Comparison of ENCODE assay signal across 1 cellular context in the genomic region with DNA sequence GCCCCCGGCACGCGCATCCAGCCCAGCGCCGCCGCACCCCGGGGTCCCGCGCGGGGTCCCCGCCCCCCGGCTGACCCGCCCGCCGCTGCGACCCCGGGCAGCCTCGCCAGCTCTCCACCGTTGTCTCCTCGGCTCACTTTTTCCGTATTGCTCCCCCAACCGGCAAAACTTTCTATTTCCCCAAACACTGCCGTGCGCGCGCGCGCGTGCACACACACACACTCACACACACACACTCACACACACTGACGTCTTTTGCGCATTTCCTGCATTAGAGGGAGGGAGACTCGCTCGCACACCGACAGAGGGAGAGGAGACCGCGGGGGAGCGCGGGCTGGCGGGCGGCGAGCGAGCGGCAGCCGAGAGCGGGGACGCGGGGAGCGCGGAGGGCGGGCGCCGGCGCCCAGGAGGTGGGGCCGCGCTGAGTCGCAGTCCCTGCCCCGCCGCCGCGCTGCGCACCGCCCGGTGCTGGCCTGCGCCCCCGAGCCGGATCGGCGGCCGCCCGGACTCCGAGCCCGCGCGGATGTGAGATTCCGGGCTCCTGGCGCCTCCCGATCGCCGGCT.
A peak's percentile ranks its signal among the peaks of the same experiment; 100 is the strongest.
TF ChIP-seq lines count a peak whose summit lies in the region.

No MANE protein-coding gene starts in this region.

TF ChIP-seq in HepG2, 621 proteins besides CTCF, POLR2A, EP300 and RAD21 (continued from another document and continues in another):
- TF ChIP-seq, protein P1, sequence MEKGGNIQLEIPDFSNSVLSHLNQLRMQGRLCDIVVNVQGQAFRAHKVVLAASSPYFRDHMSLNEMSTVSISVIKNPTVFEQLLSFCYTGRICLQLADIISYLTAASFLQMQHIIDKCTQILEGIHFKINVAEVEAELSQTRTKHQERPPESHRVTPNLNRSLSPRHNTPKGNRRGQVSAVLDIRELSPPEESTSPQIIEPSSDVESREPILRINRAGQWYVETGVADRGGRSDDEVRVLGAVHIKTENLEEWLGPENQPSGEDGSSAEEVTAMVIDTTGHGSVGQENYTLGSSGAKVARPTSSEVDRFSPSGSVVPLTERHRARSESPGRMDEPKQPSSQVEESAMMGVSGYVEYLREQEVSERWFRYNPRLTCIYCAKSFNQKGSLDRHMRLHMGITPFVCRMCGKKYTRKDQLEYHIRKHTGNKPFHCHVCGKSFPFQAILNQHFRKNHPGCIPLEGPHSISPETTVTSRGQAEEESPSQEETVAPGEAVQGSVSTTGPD (CRISPR knock-in tag; IDR thresholded peaks at IDR 0.05) = no peak
- TF ChIP-seq, protein P2, sequence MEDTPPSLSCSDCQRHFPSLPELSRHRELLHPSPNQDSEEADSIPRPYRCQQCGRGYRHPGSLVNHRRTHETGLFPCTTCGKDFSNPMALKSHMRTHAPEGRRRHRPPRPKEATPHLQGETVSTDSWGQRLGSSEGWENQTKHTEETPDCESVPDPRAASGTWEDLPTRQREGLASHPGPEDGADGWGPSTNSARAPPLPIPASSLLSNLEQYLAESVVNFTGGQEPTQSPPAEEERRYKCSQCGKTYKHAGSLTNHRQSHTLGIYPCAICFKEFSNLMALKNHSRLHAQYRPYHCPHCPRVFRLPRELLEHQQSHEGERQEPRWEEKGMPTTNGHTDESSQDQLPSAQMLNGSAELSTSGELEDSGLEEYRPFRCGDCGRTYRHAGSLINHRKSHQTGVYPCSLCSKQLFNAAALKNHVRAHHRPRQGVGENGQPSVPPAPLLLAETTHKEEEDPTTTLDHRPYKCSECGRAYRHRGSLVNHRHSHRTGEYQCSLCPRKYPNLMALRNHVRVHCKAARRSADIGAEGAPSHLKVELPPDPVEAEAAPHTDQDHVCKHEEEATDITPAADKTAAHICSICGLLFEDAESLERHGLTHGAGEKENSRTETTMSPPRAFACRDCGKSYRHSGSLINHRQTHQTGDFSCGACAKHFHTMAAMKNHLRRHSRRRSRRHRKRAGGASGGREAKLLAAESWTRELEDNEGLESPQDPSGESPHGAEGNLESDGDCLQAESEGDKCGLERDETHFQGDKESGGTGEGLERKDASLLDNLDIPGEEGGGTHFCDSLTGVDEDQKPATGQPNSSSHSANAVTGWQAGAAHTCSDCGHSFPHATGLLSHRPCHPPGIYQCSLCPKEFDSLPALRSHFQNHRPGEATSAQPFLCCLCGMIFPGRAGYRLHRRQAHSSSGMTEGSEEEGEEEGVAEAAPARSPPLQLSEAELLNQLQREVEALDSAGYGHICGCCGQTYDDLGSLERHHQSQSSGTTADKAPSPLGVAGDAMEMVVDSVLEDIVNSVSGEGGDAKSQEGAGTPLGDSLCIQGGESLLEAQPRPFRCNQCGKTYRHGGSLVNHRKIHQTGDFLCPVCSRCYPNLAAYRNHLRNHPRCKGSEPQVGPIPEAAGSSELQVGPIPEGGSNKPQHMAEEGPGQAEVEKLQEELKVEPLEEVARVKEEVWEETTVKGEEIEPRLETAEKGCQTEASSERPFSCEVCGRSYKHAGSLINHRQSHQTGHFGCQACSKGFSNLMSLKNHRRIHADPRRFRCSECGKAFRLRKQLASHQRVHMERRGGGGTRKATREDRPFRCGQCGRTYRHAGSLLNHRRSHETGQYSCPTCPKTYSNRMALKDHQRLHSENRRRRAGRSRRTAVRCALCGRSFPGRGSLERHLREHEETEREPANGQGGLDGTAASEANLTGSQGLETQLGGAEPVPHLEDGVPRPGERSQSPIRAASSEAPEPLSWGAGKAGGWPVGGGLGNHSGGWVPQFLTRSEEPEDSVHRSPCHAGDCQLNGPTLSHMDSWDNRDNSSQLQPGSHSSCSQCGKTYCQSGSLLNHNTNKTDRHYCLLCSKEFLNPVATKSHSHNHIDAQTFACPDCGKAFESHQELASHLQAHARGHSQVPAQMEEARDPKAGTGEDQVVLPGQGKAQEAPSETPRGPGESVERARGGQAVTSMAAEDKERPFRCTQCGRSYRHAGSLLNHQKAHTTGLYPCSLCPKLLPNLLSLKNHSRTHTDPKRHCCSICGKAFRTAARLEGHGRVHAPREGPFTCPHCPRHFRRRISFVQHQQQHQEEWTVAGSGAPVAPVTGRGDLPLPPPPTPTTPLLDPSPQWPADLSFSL (CRISPR knock-in tag; IDR thresholded peaks at IDR 0.05) = peak; percentile 97
- TF ChIP-seq, protein P3, sequence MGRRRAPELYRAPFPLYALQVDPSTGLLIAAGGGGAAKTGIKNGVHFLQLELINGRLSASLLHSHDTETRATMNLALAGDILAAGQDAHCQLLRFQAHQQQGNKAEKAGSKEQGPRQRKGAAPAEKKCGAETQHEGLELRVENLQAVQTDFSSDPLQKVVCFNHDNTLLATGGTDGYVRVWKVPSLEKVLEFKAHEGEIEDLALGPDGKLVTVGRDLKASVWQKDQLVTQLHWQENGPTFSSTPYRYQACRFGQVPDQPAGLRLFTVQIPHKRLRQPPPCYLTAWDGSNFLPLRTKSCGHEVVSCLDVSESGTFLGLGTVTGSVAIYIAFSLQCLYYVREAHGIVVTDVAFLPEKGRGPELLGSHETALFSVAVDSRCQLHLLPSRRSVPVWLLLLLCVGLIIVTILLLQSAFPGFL (CRISPR knock-in tag; IDR thresholded peaks at IDR 0.05) = no peak
- TF ChIP-seq SAP130 (CRISPR knock-in tag; IDR thresholded peaks at IDR 0.05; ENCODE audit: low read depth) (peak; percentile 92), ZNF790 (CRISPR knock-in tag; IDR thresholded peaks at IDR 0.05; ENCODE audit: borderline replicate concordance) (no peak), STAT5B (CRISPR knock-in tag; IDR thresholded peaks at IDR 0.05) (no peak), ZNF274 (CRISPR knock-in tag; IDR thresholded peaks at IDR 0.05) (no peak), AKAP8 (CRISPR knock-in tag; IDR thresholded peaks at IDR 0.05) (no peak), ZNF781 (CRISPR knock-in tag; IDR thresholded peaks at IDR 0.05; ENCODE audit: borderline replicate concordance, not compliant biosample characterization) (no peak), MEIS1 (CRISPR knock-in tag; IDR thresholded peaks at IDR 0.05; ENCODE audit: borderline replicate concordance) (0 out of 2 replicates have a peak, but pooled peaks have one; percentile 52), ZFP82 (CRISPR knock-in tag; IDR thresholded peaks at IDR 0.05; ENCODE audit: borderline replicate concordance) (no peak), ZNF547 (CRISPR knock-in tag; IDR thresholded peaks at IDR 0.05) (no peak), NPAS2 (CRISPR knock-in tag; IDR thresholded peaks at IDR 0.05; ENCODE audit: borderline replicate concordance) (no peak), MXI1 (IDR thresholded peaks at IDR 0.05; ENCODE audit: borderline replicate concordance, low read depth, low read length) (peak; percentile 80; the same call in 1 of the 3 replicates), FOXP1 (IDR thresholded peaks at IDR 0.05) (peak; percentile 64; the same call in 1 of the 2 replicates), FOXP1 (CRISPR knock-in tag; IDR thresholded peaks at IDR 0.05) (0 out of 2 replicates have a peak, but pooled peaks have one; percentile 39), ZNF549 (CRISPR knock-in tag; IDR thresholded peaks at IDR 0.05) (no peak), FOSL2 (CRISPR knock-in tag; IDR thresholded peaks at IDR 0.05) (peak; percentile 81)
- TF ChIP-seq, protein P4, sequence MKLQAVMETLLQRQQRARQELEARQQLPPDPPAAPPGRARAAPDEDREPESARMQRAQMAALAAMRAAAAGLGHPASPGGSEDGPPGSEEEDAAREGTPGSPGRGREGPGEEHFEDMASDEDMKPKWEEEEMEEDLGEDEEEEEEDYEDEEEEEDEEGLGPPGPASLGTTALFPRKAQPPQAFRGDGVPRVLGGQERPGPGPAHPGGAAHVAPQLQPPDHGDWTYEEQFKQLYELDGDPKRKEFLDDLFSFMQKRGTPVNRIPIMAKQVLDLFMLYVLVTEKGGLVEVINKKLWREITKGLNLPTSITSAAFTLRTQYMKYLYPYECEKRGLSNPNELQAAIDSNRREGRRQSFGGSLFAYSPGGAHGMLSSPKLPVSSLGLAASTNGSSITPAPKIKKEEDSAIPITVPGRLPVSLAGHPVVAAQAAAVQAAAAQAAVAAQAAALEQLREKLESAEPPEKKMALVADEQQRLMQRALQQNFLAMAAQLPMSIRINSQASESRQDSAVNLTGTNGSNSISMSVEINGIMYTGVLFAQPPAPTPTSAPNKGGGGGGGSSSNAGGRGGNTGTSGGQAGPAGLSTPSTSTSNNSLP (IDR thresholded peaks at IDR 0.05; ENCODE audit: low read depth, low read length) = peak; percentile 61; the same call in 1 of the 2 replicates
- TF ChIP-seq, protein P5, sequence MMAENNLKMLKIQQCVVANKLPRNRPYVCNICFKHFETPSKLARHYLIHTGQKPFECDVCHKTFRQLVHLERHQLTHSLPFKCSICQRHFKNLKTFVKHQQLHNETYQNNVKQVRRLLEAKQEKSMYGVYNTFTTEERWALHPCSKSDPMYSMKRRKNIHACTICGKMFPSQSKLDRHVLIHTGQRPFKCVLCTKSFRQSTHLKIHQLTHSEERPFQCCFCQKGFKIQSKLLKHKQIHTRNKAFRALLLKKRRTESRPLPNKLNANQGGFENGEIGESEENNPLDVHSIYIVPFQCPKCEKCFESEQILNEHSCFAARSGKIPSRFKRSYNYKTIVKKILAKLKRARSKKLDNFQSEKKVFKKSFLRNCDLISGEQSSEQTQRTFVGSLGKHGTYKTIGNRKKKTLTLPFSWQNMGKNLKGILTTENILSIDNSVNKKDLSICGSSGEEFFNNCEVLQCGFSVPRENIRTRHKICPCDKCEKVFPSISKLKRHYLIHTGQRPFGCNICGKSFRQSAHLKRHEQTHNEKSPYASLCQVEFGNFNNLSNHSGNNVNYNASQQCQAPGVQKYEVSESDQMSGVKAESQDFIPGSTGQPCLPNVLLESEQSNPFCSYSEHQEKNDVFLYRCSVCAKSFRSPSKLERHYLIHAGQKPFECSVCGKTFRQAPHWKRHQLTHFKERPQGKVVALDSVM (CRISPR knock-in tag; IDR thresholded peaks at IDR 0.05) = no peak
- TF ChIP-seq, protein P6, sequence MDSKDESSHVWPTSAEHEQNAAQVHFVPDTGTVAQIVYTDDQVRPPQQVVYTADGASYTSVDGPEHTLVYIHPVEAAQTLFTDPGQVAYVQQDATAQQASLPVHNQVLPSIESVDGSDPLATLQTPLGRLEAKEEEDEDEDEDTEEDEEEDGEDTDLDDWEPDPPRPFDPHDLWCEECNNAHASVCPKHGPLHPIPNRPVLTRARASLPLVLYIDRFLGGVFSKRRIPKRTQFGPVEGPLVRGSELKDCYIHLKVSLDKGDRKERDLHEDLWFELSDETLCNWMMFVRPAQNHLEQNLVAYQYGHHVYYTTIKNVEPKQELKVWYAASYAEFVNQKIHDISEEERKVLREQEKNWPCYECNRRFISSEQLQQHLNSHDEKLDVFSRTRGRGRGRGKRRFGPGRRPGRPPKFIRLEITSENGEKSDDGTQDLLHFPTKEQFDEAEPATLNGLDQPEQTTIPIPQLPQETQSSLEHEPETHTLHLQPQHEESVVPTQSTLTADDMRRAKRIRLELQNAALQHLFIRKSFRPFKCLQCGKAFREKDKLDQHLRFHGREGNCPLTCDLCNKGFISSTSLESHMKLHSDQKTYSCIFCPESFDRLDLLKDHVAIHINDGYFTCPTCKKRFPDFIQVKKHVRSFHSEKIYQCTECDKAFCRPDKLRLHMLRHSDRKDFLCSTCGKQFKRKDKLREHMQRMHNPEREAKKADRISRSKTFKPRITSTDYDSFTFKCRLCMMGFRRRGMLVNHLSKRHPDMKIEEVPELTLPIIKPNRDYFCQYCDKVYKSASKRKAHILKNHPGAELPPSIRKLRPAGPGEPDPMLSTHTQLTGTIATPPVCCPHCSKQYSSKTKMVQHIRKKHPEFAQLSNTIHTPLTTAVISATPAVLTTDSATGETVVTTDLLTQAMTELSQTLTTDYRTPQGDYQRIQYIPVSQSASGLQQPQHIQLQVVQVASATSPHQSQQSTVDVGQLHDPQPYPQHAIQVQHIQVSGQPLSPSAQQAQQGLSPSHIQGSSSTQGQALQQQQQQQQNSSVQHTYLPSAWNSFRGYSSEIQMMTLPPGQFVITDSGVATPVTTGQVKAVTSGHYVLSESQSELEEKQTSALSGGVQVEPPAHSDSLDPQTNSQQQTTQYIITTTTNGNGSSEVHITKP (CRISPR knock-in tag; IDR thresholded peaks at IDR 0.05; ENCODE audit: low read depth) = 0 out of 2 replicates have a peak, but pooled peaks have one; percentile 34
- TF ChIP-seq, protein P7, sequence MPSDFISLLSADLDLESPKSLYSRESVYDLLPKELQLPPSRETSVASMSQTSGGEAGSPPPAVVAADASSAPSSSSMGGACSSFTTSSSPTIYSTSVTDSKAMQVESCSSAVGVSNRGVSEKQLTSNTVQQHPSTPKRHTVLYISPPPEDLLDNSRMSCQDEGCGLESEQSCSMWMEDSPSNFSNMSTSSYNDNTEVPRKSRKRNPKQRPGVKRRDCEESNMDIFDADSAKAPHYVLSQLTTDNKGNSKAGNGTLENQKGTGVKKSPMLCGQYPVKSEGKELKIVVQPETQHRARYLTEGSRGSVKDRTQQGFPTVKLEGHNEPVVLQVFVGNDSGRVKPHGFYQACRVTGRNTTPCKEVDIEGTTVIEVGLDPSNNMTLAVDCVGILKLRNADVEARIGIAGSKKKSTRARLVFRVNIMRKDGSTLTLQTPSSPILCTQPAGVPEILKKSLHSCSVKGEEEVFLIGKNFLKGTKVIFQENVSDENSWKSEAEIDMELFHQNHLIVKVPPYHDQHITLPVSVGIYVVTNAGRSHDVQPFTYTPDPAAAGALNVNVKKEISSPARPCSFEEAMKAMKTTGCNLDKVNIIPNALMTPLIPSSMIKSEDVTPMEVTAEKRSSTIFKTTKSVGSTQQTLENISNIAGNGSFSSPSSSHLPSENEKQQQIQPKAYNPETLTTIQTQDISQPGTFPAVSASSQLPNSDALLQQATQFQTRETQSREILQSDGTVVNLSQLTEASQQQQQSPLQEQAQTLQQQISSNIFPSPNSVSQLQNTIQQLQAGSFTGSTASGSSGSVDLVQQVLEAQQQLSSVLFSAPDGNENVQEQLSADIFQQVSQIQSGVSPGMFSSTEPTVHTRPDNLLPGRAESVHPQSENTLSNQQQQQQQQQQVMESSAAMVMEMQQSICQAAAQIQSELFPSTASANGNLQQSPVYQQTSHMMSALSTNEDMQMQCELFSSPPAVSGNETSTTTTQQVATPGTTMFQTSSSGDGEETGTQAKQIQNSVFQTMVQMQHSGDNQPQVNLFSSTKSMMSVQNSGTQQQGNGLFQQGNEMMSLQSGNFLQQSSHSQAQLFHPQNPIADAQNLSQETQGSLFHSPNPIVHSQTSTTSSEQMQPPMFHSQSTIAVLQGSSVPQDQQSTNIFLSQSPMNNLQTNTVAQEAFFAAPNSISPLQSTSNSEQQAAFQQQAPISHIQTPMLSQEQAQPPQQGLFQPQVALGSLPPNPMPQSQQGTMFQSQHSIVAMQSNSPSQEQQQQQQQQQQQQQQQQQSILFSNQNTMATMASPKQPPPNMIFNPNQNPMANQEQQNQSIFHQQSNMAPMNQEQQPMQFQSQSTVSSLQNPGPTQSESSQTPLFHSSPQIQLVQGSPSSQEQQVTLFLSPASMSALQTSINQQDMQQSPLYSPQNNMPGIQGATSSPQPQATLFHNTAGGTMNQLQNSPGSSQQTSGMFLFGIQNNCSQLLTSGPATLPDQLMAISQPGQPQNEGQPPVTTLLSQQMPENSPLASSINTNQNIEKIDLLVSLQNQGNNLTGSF (CRISPR knock-in tag; IDR thresholded peaks at IDR 0.05) = peak; percentile 35; the same call in 1 of the 2 replicates
- TF ChIP-seq, protein P8, sequence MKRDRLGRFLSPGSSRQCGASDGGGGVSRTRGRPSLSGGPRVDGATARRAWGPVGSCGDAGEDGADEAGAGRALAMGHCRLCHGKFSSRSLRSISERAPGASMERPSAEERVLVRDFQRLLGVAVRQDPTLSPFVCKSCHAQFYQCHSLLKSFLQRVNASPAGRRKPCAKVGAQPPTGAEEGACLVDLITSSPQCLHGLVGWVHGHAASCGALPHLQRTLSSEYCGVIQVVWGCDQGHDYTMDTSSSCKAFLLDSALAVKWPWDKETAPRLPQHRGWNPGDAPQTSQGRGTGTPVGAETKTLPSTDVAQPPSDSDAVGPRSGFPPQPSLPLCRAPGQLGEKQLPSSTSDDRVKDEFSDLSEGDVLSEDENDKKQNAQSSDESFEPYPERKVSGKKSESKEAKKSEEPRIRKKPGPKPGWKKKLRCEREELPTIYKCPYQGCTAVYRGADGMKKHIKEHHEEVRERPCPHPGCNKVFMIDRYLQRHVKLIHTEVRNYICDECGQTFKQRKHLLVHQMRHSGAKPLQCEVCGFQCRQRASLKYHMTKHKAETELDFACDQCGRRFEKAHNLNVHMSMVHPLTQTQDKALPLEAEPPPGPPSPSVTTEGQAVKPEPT (CRISPR knock-in tag; IDR thresholded peaks at IDR 0.05; ENCODE audit: low read depth) = peak; percentile 89
